In genomic region chr9:101574773-101575333, GRCh38 we compare ENCODE assay signal across 18 cellular contexts. TPM values are rescaled to one million over a fixed set of nuclear protein-coding genes. Genes with fewer than 3 reads are reported as not detected.
DNase-seq lines count a peak whose midpoint lies in the region; ATAC-seq and TF ChIP-seq lines count a peak whose summit lies in the region.
"Had no signal": no experiment of that assay in that cellular context is flagged by ENCODE, and none has a peak within 500 bp of the region (broad histone marks: within the 10 kb centered on the region; RNA-seq: fewer than 3 reads in every experiment).

No MANE protein-coding gene starts in this region.

- H3K4me3 ChIP-seq in fibroblast of lung (replicated peaks in 1 of 4; ENCODE audit: control extremely low read depth in 1 of 4, insufficient read depth in 1 of 4, low read depth in 3 of 4, low read length in 4 of 4) = no peak overlapping the region
- H3K4me3 ChIP-seq: BLaER1 treated with 17β-estradiol and CSF1 and Interleukin-3, amounts not matched to agents 10 nM and 100 nM; GM12878 had no signal

- DNase-seq in activated T-cell treated with anti-CD3 and anti-CD28 coated beads, Interleukin-2, amount 50 U/mL, for 72 hours = no peak
- no peak for DNase-seq in activated T-cell treated with anti-CD3 and anti-CD28 coated beads, Interleukin-2, amount 50 U/mL, for 24 hours
- DNase-seq in G401 (ENCODE audit: low spot score) = peak; percentile 12
- DNase-seq in fibroblast of lung (ENCODE audit: low read depth in 2 of 2) = peak; percentile 1 to 5
- DNase-seq in ureter (ENCODE audit: low spot score) = no peak
- no peak for DNase-seq in amniotic stem cell (lab: John Stamatoyannopoulos, UW)
- DNase-seq: H9, NCI-H1694, NCI-H510A treated with DMSO at 0.1 percent for 48 hours, NCI-H774 had no signal

- H3K27ac Mint-ChIP-seq in activated T-cell treated with anti-CD3 and anti-CD28 coated beads, Interleukin-2, amount 50 U/mL, for 72 hours = no peak overlapping the region
- H3K27ac Mint-ChIP-seq in activated T-cell treated with anti-CD3 and anti-CD28 coated beads, Interleukin-2, amount 50 U/mL, for 24 hours = no peak overlapping the region
- H3K27ac Mint-ChIP-seq: H9 had no signal

- H3K36me3 ChIP-seq in fibroblast of lung (ENCODE audit: control insufficient read depth, insufficient read depth, low read length) = no peaks in the 10 kb centered on the region

- no peak overlapping the region for H3K9ac ChIP-seq in fibroblast of lung (ENCODE audit: insufficient read depth, low read length)
- H3K9ac ChIP-seq: BLaER1 treated with 17β-estradiol and CSF1 and Interleukin-3, amounts not matched to agents 10 nM and 100 nM had no signal

- H2AFZ ChIP-seq in fibroblast of lung (ENCODE audit: low read length) = no peak overlapping the region

- H3K9me3 Mint-ChIP-seq in activated T-cell treated with anti-CD3 and anti-CD28 coated beads, Interleukin-2, amount 50 U/mL, for 72 hours = peaks cover 0 to 1% of the 10 kb centered on the region in 2 donors
- H3K9me3 Mint-ChIP-seq in activated T-cell treated with anti-CD3 and anti-CD28 coated beads, Interleukin-2, amount 50 U/mL, for 24 hours = no peaks in the 10 kb centered on the region
- H3K9me3 Mint-ChIP-seq: H9 had no signal

- no peak overlapping the region for H3K4me2 ChIP-seq in fibroblast of lung (ENCODE audit: extremely low read depth, insufficient read depth, low read length)
- H3K4me2 ChIP-seq: BLaER1 treated with 17β-estradiol and CSF1 and Interleukin-3, amounts not matched to agents 10 nM and 100 nM had no signal

- no peak overlapping the region for H3K4me3 Mint-ChIP-seq in activated T-cell treated with anti-CD3 and anti-CD28 coated beads, Interleukin-2, amount 50 U/mL, for 72 hours
- no peak overlapping the region for H3K4me3 Mint-ChIP-seq in activated T-cell treated with anti-CD3 and anti-CD28 coated beads, Interleukin-2, amount 50 U/mL, for 24 hours
- H3K4me3 Mint-ChIP-seq: H9 had no signal

- no peaks in the 10 kb centered on the region for H3K27me3 Mint-ChIP-seq in activated T-cell treated with anti-CD3 and anti-CD28 coated beads, Interleukin-2, amount 50 U/mL, for 72 hours (ENCODE audit: low read depth)
- no peaks in the 10 kb centered on the region for H3K27me3 Mint-ChIP-seq in activated T-cell treated with anti-CD3 and anti-CD28 coated beads, Interleukin-2, amount 50 U/mL, for 24 hours

- H3K9me3 ChIP-seq in fibroblast of lung (ENCODE audit: control insufficient read depth, insufficient read depth, low read depth, low read length) = no peaks in the 10 kb centered on the region
- H3K9me3 ChIP-seq: BLaER1 treated with 17β-estradiol and CSF1 and Interleukin-3, amounts not matched to agents 10 nM and 100 nM had no signal

- peak; percentile 67 to 75 for ATAC-seq in activated T-cell treated with anti-CD3 and anti-CD28 coated beads, Interleukin-2, amount 50 U/mL, for 72 hours (replicated peaks in 1 of 2)
- no peak for ATAC-seq in HG03571 (IDR thresholded peaks at IDR 0.05; ENCODE audit: unreplicated experiment)
- ATAC-seq: GM12878, Right ventricle myocardium inferior had no signal

- H3K36me3 Mint-ChIP-seq in activated T-cell treated with anti-CD3 and anti-CD28 coated beads, Interleukin-2, amount 50 U/mL, for 72 hours (ENCODE audit: insufficient read depth in 2 of 2) = peaks cover 0 to 2% of the 10 kb centered on the region in 2 donors
- peaks cover 21% of the 10 kb centered on the region for H3K36me3 Mint-ChIP-seq in activated T-cell treated with anti-CD3 and anti-CD28 coated beads, Interleukin-2, amount 50 U/mL, for 24 hours (ENCODE audit: low read depth)

- no peaks in the 10 kb centered on the region for H3K27me3 ChIP-seq in fibroblast of lung (ENCODE audit: control insufficient read depth, insufficient read depth, low read length)
- H3K27me3 ChIP-seq: BLaER1 treated with 17β-estradiol and CSF1 and Interleukin-3, amounts not matched to agents 10 nM and 100 nM had no signal

- no peak overlapping the region for H3K27ac ChIP-seq in fibroblast of lung (ENCODE audit: insufficient read depth, low read length)
- H3K27ac ChIP-seq: BLaER1 treated with 17β-estradiol and CSF1 and Interleukin-3, amounts not matched to agents 10 nM and 100 nM had no signal

- no peak for TF ChIP-seq CTCF in fibroblast of lung (conservative IDR thresholded peaks at IDR 0.05 in 1 of 2, IDR thresholded peaks at IDR 0.05 in 1 of 2; ENCODE audit: low read depth in 1 of 2, low read length in 2 of 2)

- H3K4me1 ChIP-seq in fibroblast of lung (ENCODE audit: control insufficient read depth, extremely low read depth, insufficient read depth, low read length) = no peaks in the 10 kb centered on the region

- peaks cover 56% of the 10 kb centered on the region for H3K4me1 Mint-ChIP-seq in activated T-cell treated with anti-CD3 and anti-CD28 coated beads, Interleukin-2, amount 50 U/mL, for 72 hours (ENCODE audit: low read depth)
- peaks cover 51% of the 10 kb centered on the region for H3K4me1 Mint-ChIP-seq in activated T-cell treated with anti-CD3 and anti-CD28 coated beads, Interleukin-2, amount 50 U/mL, for 24 hours (ENCODE audit: low read depth)

- in situ Hi-C loops in G401 (cut with HindIII; ENCODE audit: low sequenced_read_pairs) = no loop called here

- no peaks in the 10 kb centered on the region for H4K20me1 ChIP-seq in fibroblast of lung (ENCODE audit: control insufficient read depth, extremely low read depth, insufficient read depth, low read length)
- H4K20me1 ChIP-seq: BLaER1 treated with 17β-estradiol and CSF1 and Interleukin-3, amounts not matched to agents 10 nM and 100 nM had no signal

- no peaks in the 10 kb centered on the region for H3K79me2 ChIP-seq in fibroblast of lung (ENCODE audit: control insufficient read depth, insufficient read depth, low read length)

RNA-seq across cellular contexts. Expression of gene PPP3R2, which starts 19.9 kb away (rescaled TPM):
- not detected for total RNA-seq in activated T-cell treated with anti-CD3 and anti-CD28 coated beads, Interleukin-2, amount 50 U/mL, for 72 hours
- total RNA-seq in G401 (2014; rRNA removed; shearing (Covaris generic)) = not detected in 2 replicates
- not detected in 2 replicates for total RNA-seq in fibroblast of lung
- not detected in 2 replicates for polyA plus RNA-seq in fibroblast of lung
- not detected in 2 replicates for polyA plus RNA-seq in fibroblast of lung (2012)
- not detected in 2 replicates for polyA minus RNA-seq in fibroblast of lung (ENCODE audit: low replicate concordance)
- not detected for total RNA-seq in ureter
- total RNA-seq: A673, GM12878, H9, LHCN-M2, OCI-LY7, Right ventricle myocardium inferior, SK-MEL-5 had no signal
- polyA plus RNA-seq: GM12878 had no signal

RNA-seq across cellular contexts. Expression of gene RNF20, which starts 41.2 kb away (rescaled TPM):
- total RNA-seq in activated T-cell treated with anti-CD3 and anti-CD28 coated beads, Interleukin-2, amount 50 U/mL, for 72 hours = 10 to 100 TPM; 37.5 to 42.8 TPM
- total RNA-seq in G401 (2014; rRNA removed; shearing (Covaris generic)) = 13.5 and 21.4 TPM in 2 replicates
- total RNA-seq in fibroblast of lung (29.6 and 34.2 TPM in 2 replicates), ureter (41.4 TPM)
- 20.1 and 23.0 TPM in 2 replicates for polyA plus RNA-seq in fibroblast of lung
- 23.7 and 25.1 TPM in 2 replicates for polyA plus RNA-seq in fibroblast of lung (2012)
- 9.6 and 25.6 TPM in 2 replicates for polyA minus RNA-seq in fibroblast of lung (ENCODE audit: low replicate concordance)

Comparison
In these comparisons a context has a peak if more than half of its experiments do, and no peak if none do; other contexts are left out.
1. DNase-seq: peak in G401 (single experiment) and fibroblast of lung (2 of 2); none in activated T-cell treated with anti-CD3 and anti-CD28 coated beads, Interleukin-2, amount 50 U/mL, for 72 hours (0 of 2), activated T-cell treated with anti-CD3 and anti-CD28 coated beads, Interleukin-2, amount 50 U/mL, for 24 hours (single experiment), ureter (single experiment) and amniotic stem cell (single experiment).